In genomic region chr2:88220733-88221132, GRCh38 we compare ENCODE assay signal across 1 cellular context.
TF ChIP-seq lines count a peak whose summit lies in the region.

No MANE protein-coding gene starts in this region.

TF ChIP-seq in GM23338, 12 proteins besides CTCF, POLR2A, EP300 and RAD21 (continued from another document):
- no peak for TF ChIP-seq JUNB (IDR thresholded peaks at IDR 0.05; ENCODE audit: unreplicated experiment)
- TF ChIP-seq NANOG (IDR thresholded peaks at IDR 0.05; ENCODE audit: borderline replicate concordance), result no peak
